Comparison of ENCODE assay signal across 8 cellular contexts in genomic region chr6:5302995-5303622, GRCh38. TPM values are rescaled to one million over a fixed set of nuclear protein-coding genes. Genes with fewer than 3 reads are reported as not detected.
DNase-seq lines count a peak whose midpoint lies in the region; ATAC-seq and TF ChIP-seq lines count a peak whose summit lies in the region.

No MANE protein-coding gene starts in this region.

- DNase-seq in AG09309 (ENCODE audit: low read depth) (no peak), Panc1 (ENCODE audit: low read depth, low spot score) (peak; percentile 61), iPS-NIHi11 (ENCODE audit: low spot score) (peak; percentile 75), UCSD-AML1 (lab: John Stamatoyannopoulos, UW; ENCODE audit: unreplicated experiment) (no peak)
- DNase-seq in activated naive CD4-positive, alpha-beta T cell treated with anti-CD3 and anti-CD28 coated beads, Interleukin-2, amount 50 U/mL, for 16 hours, result peak; percentile 40
- DNase-seq in stimulated activated CD4-positive, alpha-beta T cell treated with anti-CD3 and anti-CD28 coated beads, TNF-alpha, amount 100 ng/mL, for 1 hour (ENCODE audit: low read depth in 3 of 3, low spot score in 1 of 3), result peak; percentile 10 to 24 (median 18)

- H3K4me3 ChIP-seq in AG09309 (ENCODE audit: control insufficient read depth, low read depth, low read length), result no peak overlapping the region
- no peak overlapping the region for H3K4me3 ChIP-seq in Panc1 (ENCODE audit: low read depth in 2 of 2, low read length in 2 of 2)

- no peaks in the 10 kb centered on the region for H3K36me3 ChIP-seq in Panc1 (ENCODE audit: control insufficient read depth, insufficient read depth, low read length)

- no TSS peak for BruUV-seq in Panc1 (replicated peaks; lab: Mats Ljungman, UMichigan)

- ATAC-seq in GM18870 (IDR thresholded peaks at IDR 0.05; ENCODE audit: unreplicated experiment) (peak; percentile 61), HG03097 (IDR thresholded peaks at IDR 0.05; ENCODE audit: low FRiP score, unreplicated experiment) (peak; percentile 36), Panc1 (peak; percentile 90)

- no peaks in the 10 kb centered on the region for H3K9me3 ChIP-seq in Panc1 (ENCODE audit: control insufficient read depth, insufficient read depth, low read depth, low read length)

- intact Hi-C loops in Panc1 (cut with micrococcal nuclease; ENCODE audit: unreplicated experiment), result no loop called here

- no peaks in the 10 kb centered on the region for H3K27me3 ChIP-seq in Panc1 (ENCODE audit: control insufficient read depth, insufficient read depth, low read length)

- peaks cover 6% of the 10 kb centered on the region; the same call in 1 of the 2 replicates for H3K4me1 ChIP-seq in Panc1 (ENCODE audit: control insufficient read depth, insufficient read depth, low read length)

- CTCF ChIA-PET in Panc1 (lab: Charles Lee), result interaction anchor here (0.6 to 0.7 kb wide), 2 partner anchors 77 to 159 kb away, joined by 4 read pairs; no protein-coding TSS in a partner anchor

- TF ChIP-seq CTCF in AG09309 (IDR thresholded peaks at IDR 0.05; ENCODE audit: control insufficient read depth, insufficient read depth, low read depth, low read length, missing control alignments) (peak; percentile 29), Panc1 (IDR thresholded peaks at IDR 0.05) (peak; percentile 74)

- in situ Hi-C loops in Panc1 (cut with HindIII; ENCODE audit: low pct_unique_long_range_greater_than_20kb, low sequenced_read_pairs), result no loop called here

- no peak overlapping the region for H3K27ac ChIP-seq in Panc1 (ENCODE audit: low read length)

- POLR2A ChIA-PET in Panc1 (lab: Charles Lee), result no interaction called here

RNA-seq across cellular contexts. Expression of gene FARS2, which starts 41.8 kb away (rescaled TPM):
- total RNA-seq in Panc1 (2021; ENCODE audit: unreplicated experiment), result 12.8 TPM
- 9.9 TPM for polyA plus RNA-seq in Panc1 (2012; ENCODE audit: insufficient read length)

RNA-seq across cellular contexts. Expression of gene LYRM4, which starts 42.4 kb away (rescaled TPM):
- total RNA-seq in Panc1 (2021; ENCODE audit: unreplicated experiment), result 27.4 TPM
- 22.5 TPM for polyA plus RNA-seq in Panc1 (2012; ENCODE audit: insufficient read length)

Comparison
In these comparisons a context has a peak if more than half of its experiments do, and no peak if none do; other contexts are left out.
1. DNase-seq: peak in Panc1 (single experiment), activated naive CD4-positive, alpha-beta T cell treated with anti-CD3 and anti-CD28 coated beads, Interleukin-2, amount 50 U/mL, for 16 hours (single experiment), iPS-NIHi11 (single experiment) and stimulated activated CD4-positive, alpha-beta T cell treated with anti-CD3 and anti-CD28 coated beads, TNF-alpha, amount 100 ng/mL, for 1 hour (3 of 3); none in AG09309 (single experiment) and UCSD-AML1 (single experiment).
2. ATAC-seq: peak in every context shown above with its lines; median percentile 90 in Panc1; 61 in GM18870; 36 in HG03097.